ENCODE assay signal across 8 cellular contexts in the genomic region with DNA sequence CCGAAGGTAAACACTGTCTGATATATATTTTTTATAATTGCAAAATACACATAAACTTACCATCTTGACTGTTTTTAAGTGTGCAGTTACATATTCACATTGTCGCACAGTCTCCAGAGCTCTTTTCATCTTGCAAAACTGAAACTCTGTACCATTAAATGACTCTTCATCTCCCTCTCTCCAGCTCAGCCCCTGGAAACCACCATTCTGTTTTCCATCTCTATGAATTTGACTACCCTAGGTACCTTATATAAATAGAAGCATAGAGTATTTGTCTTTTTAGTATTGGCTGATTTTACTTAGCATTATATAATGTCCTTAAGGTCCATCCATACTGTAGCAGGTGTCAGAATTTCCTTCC. TPM values are rescaled to one million over a fixed set of nuclear protein-coding genes. Genes with fewer than 3 reads are reported as not detected.
DNase-seq lines count a peak whose midpoint lies in the region; ATAC-seq and TF ChIP-seq lines count a peak whose summit lies in the region.

No MANE protein-coding gene starts in this region.

- no peak overlapping the region for H2AFZ ChIP-seq in PC-9

- H3K27me3 ChIP-seq in lower lobe of right lung (ENCODE audit: low read depth) (no peaks in the 10 kb centered on the region), PC-9 (ENCODE audit: insufficient read depth, low read depth) (no peaks in the 10 kb centered on the region)
- H3K27me3 ChIP-seq in effector memory CD4-positive, alpha-beta T cell (replicated peaks; ENCODE audit: control insufficient read depth, insufficient read depth, low read length, poor library complexity, severe bottlenecking), result no peaks in the 10 kb centered on the region

- CTCF ChIA-PET in PC-9 (lab: Charles Lee), result no interaction called here

- DNase-seq in lower lobe of right lung (no peak), PC-9 (no peak), NCI-H1436 treated with DMSO at 0.1 percent for 48 hours (lab: John Stamatoyannopoulos, UW) (no peak), sciatic nerve (ENCODE audit: low spot score) (no peak)
- no peak for DNase-seq in effector memory CD4-positive, alpha-beta T cell

- POLR2A ChIA-PET in PC-9 (lab: Charles Lee; ENCODE audit: unreplicated experiment), result no interaction called here

- ATAC-seq in GM18502 (IDR thresholded peaks at IDR 0.05; ENCODE audit: poor library complexity, unreplicated experiment), result peak; percentile 58
- peak; percentile 42 for ATAC-seq in GM19467 (IDR thresholded peaks at IDR 0.05; ENCODE audit: unreplicated experiment)
- ATAC-seq in HG03280 (IDR thresholded peaks at IDR 0.05; ENCODE audit: unreplicated experiment), result peak; percentile 46
- ATAC-seq in lower lobe of right lung, result no peak
- ATAC-seq in sciatic nerve, result no peak

- peaks cover 39% of the 10 kb centered on the region for H3F3A ChIP-seq in PC-9 (ENCODE audit: insufficient read depth, low read depth)

- intact Hi-C loops in lower lobe of right lung (cut with DNase I), result no loop called here
- intact Hi-C loops in PC-9 (cut with micrococcal nuclease; ENCODE audit: unreplicated experiment), result no loop called here
- intact Hi-C loops in sciatic nerve (cut with DNase I), result no loop called here

- H3K9me3 ChIP-seq in lower lobe of right lung, result no peaks in the 10 kb centered on the region
- H3K9me3 ChIP-seq in PC-9 (ENCODE audit: insufficient read depth, low read depth), result no peaks in the 10 kb centered on the region
- H3K9me3 ChIP-seq in effector memory CD4-positive, alpha-beta T cell (ENCODE audit: control insufficient read depth, low read length), result no peaks in the 10 kb centered on the region

- H3K9me2 ChIP-seq in PC-9 (ENCODE audit: insufficient read depth), result no peaks in the 10 kb centered on the region

- H3K4me3 ChIP-seq in lower lobe of right lung (no peak overlapping the region), PC-9 (no peak overlapping the region)
- no peak overlapping the region for H3K4me3 ChIP-seq in effector memory CD4-positive, alpha-beta T cell (ENCODE audit: insufficient read depth, low read depth, low read length, poor library complexity, severe bottlenecking)

- TF ChIP-seq CTCF in lower lobe of right lung (IDR thresholded peaks at IDR 0.05) (no peak), PC-9 (conservative IDR thresholded peaks at IDR 0.05) (no peak)

- H3K4me1 ChIP-seq in lower lobe of right lung (peaks cover 81% of the 10 kb centered on the region), PC-9 (replicated peaks; ENCODE audit: insufficient read depth) (peaks cover 41% of the 10 kb centered on the region)
- peaks cover 18% of the 10 kb centered on the region for H3K4me1 ChIP-seq in effector memory CD4-positive, alpha-beta T cell (ENCODE audit: control insufficient read depth, insufficient read depth, low read length, poor library complexity, severe bottlenecking)

- BruUV-seq in PC-9 (replicated peaks; lab: Mats Ljungman, UMichigan), result no TSS peak

- H3K79me2 ChIP-seq in PC-9 (ENCODE audit: low read depth), result peaks cover 71% of the 10 kb centered on the region

- no peak overlapping the region for H3K4me2 ChIP-seq in PC-9

- no peaks in the 10 kb centered on the region for H3K36me3 ChIP-seq in lower lobe of right lung
- no peaks in the 10 kb centered on the region for H3K36me3 ChIP-seq in PC-9 (ENCODE audit: low read depth)
- H3K36me3 ChIP-seq in effector memory CD4-positive, alpha-beta T cell (ENCODE audit: control insufficient read depth, insufficient read depth, low read length), result no peaks in the 10 kb centered on the region

- H3K27ac ChIP-seq in lower lobe of right lung, result peak overlapping the region; percentile 50
- H3K27ac ChIP-seq in PC-9, result no peak overlapping the region
- H3K27ac ChIP-seq in effector memory CD4-positive, alpha-beta T cell (ENCODE audit: insufficient read depth, low read length, poor library complexity, severe bottlenecking), result no peak overlapping the region

- 0 out of 2 replicates have a peak, but pooled peaks cover 6% of the 10 kb centered on the region for H4K20me1 ChIP-seq in PC-9 (ENCODE audit: insufficient read depth)

RNA-seq across cellular contexts. Expression of a gene that starts 45.8 kb away (rescaled TPM):
- total RNA-seq in lower lobe of right lung (25.9 TPM), PC-9 (2021) (10.5 TPM in 2 replicates), sciatic nerve (28.2 TPM)

Comparison
In these comparisons a context has a peak if more than half of its experiments do, and no peak if none do; other contexts are left out.
1. ATAC-seq: peak in GM18502 (single experiment), GM19467 (single experiment) and HG03280 (single experiment); none in lower lobe of right lung (0 of 2) and sciatic nerve (single experiment).